Comparison of ENCODE assay signal across 21 cellular contexts in the genomic region with DNA sequence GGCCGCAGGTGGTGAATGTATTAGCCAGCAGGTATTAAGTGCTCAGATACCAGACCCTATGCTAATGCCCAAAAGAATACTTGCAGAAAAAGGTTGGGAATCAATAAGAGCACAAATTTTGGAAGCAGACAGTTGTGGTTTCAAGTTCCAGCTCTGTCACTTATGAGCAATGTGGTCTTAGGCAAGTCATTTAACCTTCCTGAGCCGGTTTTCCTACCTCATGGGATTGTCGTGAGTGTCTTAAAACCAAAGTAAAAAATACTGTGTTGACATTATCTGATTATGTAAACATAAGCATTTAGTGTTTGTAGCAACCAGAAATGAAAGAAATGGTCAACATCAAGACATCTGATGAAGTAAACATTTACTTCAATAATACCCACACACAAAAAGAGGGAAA.
DNase-seq lines count a peak whose midpoint lies in the region; ATAC-seq, FAIRE-seq and TF ChIP-seq lines count a peak whose summit lies in the region.
"Had no signal": no experiment of that assay in that cellular context is flagged by ENCODE, and none has a peak within 500 bp of the region (broad histone marks: within the 10 kb centered on the region; RNA-seq: fewer than 3 reads in every experiment).

No MANE protein-coding gene starts in this region.

- no peaks in the 10 kb centered on the region for H3K27me3 ChIP-seq in left lung
- H3K27me3 ChIP-seq: BE2C; BLaER1 treated with 17β-estradiol and CSF1 and Interleukin-3, amounts not matched to agents 10 nM and 100 nM had no signal

- no peak for TF ChIP-seq CTCF in left lung (IDR thresholded peaks at IDR 0.05)

- H3K36me3 ChIP-seq in left lung = no peaks in the 10 kb centered on the region
- H3K36me3 ChIP-seq: BE2C; BLaER1 treated with 17β-estradiol and CSF1 and Interleukin-3, amounts not matched to agents 10 nM and 100 nM had no signal

- H3K27ac ChIP-seq in left lung = no peak overlapping the region
- H3K27ac ChIP-seq: BLaER1 treated with 17β-estradiol and CSF1 and Interleukin-3, amounts not matched to agents 10 nM and 100 nM; GM23248 had no signal

- H3K9me3 ChIP-seq in left lung = peaks cover 0 to 6% of the 10 kb centered on the region in 2 donors
- H3K9me3 ChIP-seq: BE2C; BLaER1 treated with 17β-estradiol and CSF1 and Interleukin-3, amounts not matched to agents 10 nM and 100 nM had no signal

- no peaks in the 10 kb centered on the region for H3K4me1 ChIP-seq in left lung
- H3K4me1 ChIP-seq: BE2C had no signal

- FAIRE-seq in endometrium (lab: Jason Lieb, UNC) = peak; percentile 41
- FAIRE-seq: A204.1, G401.6, GM12892, GM19239, H1 had no signal

- intact Hi-C loops in left lung (cut with DNase I) = no loop called here

- peak; percentile 6 for DNase-seq in DMS53 treated with DMSO at 0.1 percent for 48 hours (lab: John Stamatoyannopoulos, UW; ENCODE audit: unreplicated experiment)
- peak; percentile 53 for DNase-seq in NCI-H69 (lab: John Stamatoyannopoulos, UW)
- DNase-seq in SKM-1 treated with dmso at 0.1 percent for 144 hours (lab: John Stamatoyannopoulos, UW; ENCODE audit: unreplicated experiment) = no peak
- no peak for DNase-seq in left lung
- DNase-seq in A172 (ENCODE audit: low spot score) = no peak
- DNase-seq: AML-193; BE2C; CD4-positive, alpha-beta T cell; CD8-positive, alpha-beta memory T cell; DMS 273 treated with DMSO at 0.1 percent for 48 hours; DND-41; GM23248; H7; HCEC 1CT had no signal

- no peak for ATAC-seq in left lung

- H3K4me3 ChIP-seq in left lung = no peak overlapping the region
- H3K4me3 ChIP-seq: BLaER1 treated with 17β-estradiol and CSF1 and Interleukin-3, amounts not matched to agents 10 nM and 100 nM; GM23248 had no signal

Comparison
In these comparisons a context has a peak if more than half of its experiments do, and no peak if none do; other contexts are left out.
1. DNase-seq: peak in DMS53 treated with DMSO at 0.1 percent for 48 hours (single experiment) and NCI-H69 (single experiment); none in SKM-1 treated with dmso at 0.1 percent for 144 hours (single experiment), left lung (0 of 2) and A172 (single experiment).